Comparison of ENCODE assay signal across 16 cellular contexts in the genomic region with DNA sequence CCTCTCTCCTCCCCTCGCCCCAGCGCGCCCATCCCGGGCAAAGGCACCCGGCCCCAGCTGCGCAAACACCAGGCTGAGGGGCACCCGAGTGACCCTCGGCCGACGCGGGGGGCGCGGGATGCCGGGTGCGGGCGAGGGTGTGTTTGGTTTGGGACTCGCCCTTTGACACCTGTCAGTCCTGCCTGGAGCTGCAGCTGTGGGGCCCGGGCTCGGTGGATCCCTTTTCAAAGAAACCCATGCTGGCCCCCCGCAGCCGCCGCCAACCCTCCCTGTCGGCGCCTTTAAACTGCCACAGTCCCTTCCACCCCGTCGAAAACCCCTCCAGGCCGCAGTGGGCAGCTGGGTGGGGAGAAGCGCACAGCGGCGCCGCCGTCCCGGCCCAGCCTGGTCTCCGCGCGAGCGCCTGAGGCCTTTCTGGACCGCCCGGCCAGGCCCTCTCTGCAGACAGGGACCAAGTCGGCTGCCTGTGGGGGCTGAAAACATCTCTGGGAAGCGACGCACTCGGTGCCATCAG. TPM values are rescaled to one million over a fixed set of nuclear protein-coding genes. Genes with fewer than 3 reads are reported as not detected.
"Had no signal": no experiment of that assay in that cellular context is flagged by ENCODE, and none has a peak within 500 bp of the region (broad histone marks: within the 10 kb centered on the region; RNA-seq: fewer than 3 reads in every experiment).

No MANE protein-coding gene starts in this region.

- H3K4me3 Mint-ChIP-seq: activated CD8-positive, alpha-beta memory T cell treated with anti-CD3 and anti-CD28 coated beads, Interleukin-2, amount 10 ng/mL, durations not matched to agents 7 days and 5 days; activated T-cell treated with anti-CD3 and anti-CD28 coated beads, Interleukin-2, amount 50 U/mL, for 24 hours had no signal

- H3K9me3 Mint-ChIP-seq: activated naive CD4-positive, alpha-beta T cell treated with anti-CD3 and anti-CD28 coated beads, Interleukin-2, amount 50 U/mL, for 72 hours; activated T-cell treated with anti-CD3 and anti-CD28 coated beads, Interleukin-2, amount 50 U/mL, for 24 hours had no signal

- ATAC-seq: mucosa of descending colon, sciatic nerve had no signal

- H3K27ac Mint-ChIP-seq: activated CD8-positive, alpha-beta memory T cell treated with anti-CD3 and anti-CD28 coated beads, Interleukin-2, amount 10 ng/mL, durations not matched to agents 7 days and 5 days; activated naive CD4-positive, alpha-beta T cell treated with anti-CD3 and anti-CD28 coated beads, Interleukin-2, amount 50 U/mL, for 72 hours; activated T-cell treated with anti-CD3 and anti-CD28 coated beads, Interleukin-2, amount 50 U/mL, for 24 hours; naive thymus-derived CD8-positive, alpha-beta T cell; progenitor cell of endocrine pancreas had no signal

- H3K4me3 ChIP-seq: mucosa of descending colon had no signal

- DNase-seq: activated CD4-positive, alpha-beta T cell treated with anti-CD3 and anti-CD28 coated beads, Interleukin-2, amount 50 U/mL, for 4 hours; activated CD4-positive, CD25-positive, alpha-beta regulatory T cell treated with anti-CD3 and anti-CD28 coated beads, Interleukin-2, amount 50 U/mL, for 72 hours; activated CD8-positive, alpha-beta memory T cell treated with anti-CD3 and anti-CD28 coated beads, Interleukin-2, amount 10 ng/mL, durations not matched to agents 7 days and 5 days; activated effector memory CD4-positive, alpha-beta T cell treated with anti-CD3 and anti-CD28 coated beads, Interleukin-2, amount 50 U/mL, for 16 hours; activated T-cell treated with anti-CD3 and anti-CD28 coated beads, Interleukin-2, amount 50 U/mL, for 24 hours; brain microvascular endothelial cell; dorsolateral prefrontal cortex; esophagus squamous epithelium; head of caudate nucleus; naive thymus-derived CD8-positive, alpha-beta T cell; spleen; T-helper 9 cell had no signal

- H3K27ac ChIP-seq: brain microvascular endothelial cell, spleen had no signal

- H3K9me3 ChIP-seq: esophagus squamous epithelium, mucosa of descending colon had no signal

- H3K36me3 ChIP-seq: brain microvascular endothelial cell, esophagus squamous epithelium, spleen had no signal

RNA-seq across cellular contexts. Expression of a gene that starts 5.5 kb away (rescaled TPM):
- total RNA-seq: activated CD8-positive, alpha-beta memory T cell treated with anti-CD3 and anti-CD28 coated beads, Interleukin-2, amount 10 ng/mL, durations not matched to agents 7 days and 5 days; activated naive CD4-positive, alpha-beta T cell treated with anti-CD3 and anti-CD28 coated beads, Interleukin-2, amount 50 U/mL, for 72 hours; naive thymus-derived CD8-positive, alpha-beta T cell had no signal
- polyA plus RNA-seq: naive thymus-derived CD8-positive, alpha-beta T cell had no signal
